10 cellular contexts compared by ENCODE assay signal in the genomic region with DNA sequence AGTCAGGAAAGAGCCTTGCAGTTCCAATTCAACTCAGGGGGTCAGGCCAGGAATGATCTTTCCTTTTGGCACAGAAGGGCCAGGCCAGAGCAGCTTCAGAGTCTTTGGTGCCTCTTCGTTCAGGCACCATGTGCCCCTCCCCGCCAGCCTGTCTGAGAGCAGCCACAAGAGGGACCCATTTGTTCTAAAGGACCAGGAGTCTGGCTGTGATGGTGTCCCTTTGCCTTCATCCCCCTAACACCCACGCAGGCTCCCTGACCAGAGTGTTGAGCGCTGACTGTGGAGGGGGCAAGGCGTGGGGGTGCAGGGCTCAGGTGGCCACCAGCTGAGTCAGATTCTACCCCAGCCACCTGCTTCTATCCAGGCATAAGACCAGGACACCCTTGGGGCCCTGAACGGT.
A peak's percentile ranks its signal among the peaks of the same experiment; 100 is the strongest.
DNase-seq lines count a peak whose midpoint lies in the region; ATAC-seq and TF ChIP-seq lines count a peak whose summit lies in the region.
"Had no signal": no experiment of that assay in that cellular context is flagged by ENCODE, and none has a peak within 500 bp of the region (broad histone marks: within the 10 kb centered on the region; RNA-seq: fewer than 3 reads in every experiment).

No MANE protein-coding gene starts in this region.

- H4K20me1 ChIP-seq in Loucy (ENCODE audit: insufficient read depth, low read length, poor library complexity, severe bottlenecking) (no peaks in the 10 kb centered on the region), hepatocyte (ENCODE audit: insufficient read depth, poor library complexity, severe bottlenecking) (no peaks in the 10 kb centered on the region)

- no peak overlapping the region for H3K4me3 ChIP-seq in Loucy (ENCODE audit: low read length, poor library complexity, severe bottlenecking)
- no peak overlapping the region for H3K4me3 ChIP-seq in astrocyte of the spinal cord (ENCODE audit: low read depth, low read length)
- no peak overlapping the region for H3K4me3 ChIP-seq in hepatocyte

- TF ChIP-seq CTCF in GM12873 (IDR thresholded peaks at IDR 0.05; ENCODE audit: insufficient read depth, low read depth, low read length, missing control alignments) = peak; percentile 33
- TF ChIP-seq CTCF in Loucy (conservative IDR thresholded peaks at IDR 0.05; ENCODE audit: low read length) = peak; percentile 54
- TF ChIP-seq CTCF in astrocyte of the spinal cord (IDR thresholded peaks at IDR 0.05; ENCODE audit: low read depth, low read length) = peak; percentile 16
- TF ChIP-seq CTCF in hepatocyte (IDR thresholded peaks at IDR 0.05; ENCODE audit: poor library complexity) = no peak

- no peaks in the 10 kb centered on the region for H3K27me3 ChIP-seq in Loucy (ENCODE audit: insufficient read depth, low read length, poor library complexity, severe bottlenecking)
- H3K27me3 ChIP-seq in hepatocyte = no peaks in the 10 kb centered on the region

- no peaks in the 10 kb centered on the region for H3K9me3 ChIP-seq in Loucy (ENCODE audit: insufficient read depth, low read depth, low read length)
- H3K9me3 ChIP-seq in hepatocyte (ENCODE audit: low read depth) = no peaks in the 10 kb centered on the region

- H2AFZ ChIP-seq in Loucy (ENCODE audit: low read length) (no peak overlapping the region; the same call in 1 of the 2 replicates), hepatocyte (no peak overlapping the region)

- H3K36me3 ChIP-seq in Loucy (ENCODE audit: insufficient read depth, low read length) = no peaks in the 10 kb centered on the region
- no peaks in the 10 kb centered on the region for H3K36me3 ChIP-seq in hepatocyte (replicated peaks; ENCODE audit: insufficient read depth, low read depth)

- 70% methylated on average over 6 of the region's 6 CpGs for WGBS in hepatocyte (ENCODE audit: low lambda C conversion rate, missing lambda C conversion rate)

- no peak overlapping the region for H3K9ac ChIP-seq in Loucy (ENCODE audit: low read depth, low read length, poor library complexity, severe bottlenecking)

- H3F3A ChIP-seq in Loucy (ENCODE audit: low read depth) = no peaks in the 10 kb centered on the region

- H3K27ac ChIP-seq in hepatocyte = no peak overlapping the region

- H3K79me2 ChIP-seq in Loucy (ENCODE audit: insufficient read depth, low read length) (no peaks in the 10 kb centered on the region), hepatocyte (no peaks in the 10 kb centered on the region)

- H3K4me1 ChIP-seq in Loucy (ENCODE audit: insufficient read depth, low read length, poor library complexity, severe bottlenecking) (no peaks in the 10 kb centered on the region), hepatocyte (ENCODE audit: insufficient read depth) (no peaks in the 10 kb centered on the region)

- no peaks in the 10 kb centered on the region for H3K9me2 ChIP-seq in Loucy (replicated peaks; ENCODE audit: low read depth, low read length)
- no peaks in the 10 kb centered on the region for H3K9me2 ChIP-seq in hepatocyte (replicated peaks; ENCODE audit: insufficient read depth)

- H3K4me2 ChIP-seq in Loucy (ENCODE audit: low read depth, low read length, poor library complexity, severe bottlenecking) (no peak overlapping the region), hepatocyte (no peak overlapping the region)

- in situ Hi-C loops in astrocyte of the spinal cord (cut with HindIII; ENCODE audit: low sequenced_read_pairs) = no loop called here

- ATAC-seq in HG02884 (IDR thresholded peaks at IDR 0.05; ENCODE audit: unreplicated experiment) = no peak

- DNase-seq in astrocyte of the spinal cord (ENCODE audit: low read depth, low spot score) (no peak), lung microvascular endothelial cell (ENCODE audit: low read depth in 2 of 2) (peak; percentile 7 to 29), hepatocyte (ENCODE audit: low spot score) (no peak), NCI-H2029 (lab: John Stamatoyannopoulos, UW) (no peak)
- DNase-seq: activated T-cell treated with anti-CD3 and anti-CD28 coated beads, Interleukin-2, amount 50 U/mL, for 48 hours; cerebellar nuclear complex; NCI-H526 treated with DMSO at 0.1 percent for 48 hours had no signal

Comparison
In these comparisons a context has a peak if more than half of its experiments do, and no peak if none do; other contexts are left out.
1. DNase-seq: peak in lung microvascular endothelial cell (2 of 2); none in astrocyte of the spinal cord (single experiment), hepatocyte (single experiment) and NCI-H2029 (single experiment).